In genomic region chr3:132253262-132253878, GRCh38 we compare ENCODE assay signal across 8 cellular contexts.
DNase-seq lines count a peak whose midpoint lies in the region; ATAC-seq and TF ChIP-seq lines count a peak whose summit lies in the region.

No MANE protein-coding gene starts in this region.

- H3K36me3 Mint-ChIP-seq in chondrocyte (ENCODE audit: low read depth) = no peaks in the 10 kb centered on the region

- H3K4me1 Mint-ChIP-seq in chondrocyte (ENCODE audit: low read depth) = no peaks in the 10 kb centered on the region

- H3K27me3 Mint-ChIP-seq in chondrocyte (ENCODE audit: low read depth) = peaks cover 27% of the 10 kb centered on the region

- no peak overlapping the region for H3K27ac Mint-ChIP-seq in chondrocyte (ENCODE audit: unreplicated experiment)

- POLR2A ChIA-PET in HEK293T (lab: Yijun Ruan, JAX) = no interaction called here

- peak; percentile 90 for TF ChIP-seq CTCF in chondrocyte (IDR thresholded peaks at IDR 0.05)

- H3K9me3 Mint-ChIP-seq in chondrocyte (ENCODE audit: low read depth) = no peaks in the 10 kb centered on the region

- no peak for ATAC-seq in GM19455 (IDR thresholded peaks at IDR 0.05; ENCODE audit: unreplicated experiment)

- CTCF ChIA-PET in HEK293T (lab: Yijun Ruan, JAX) = no interaction called here

- H3K4me3 Mint-ChIP-seq in chondrocyte (ENCODE audit: unreplicated experiment) = no peak overlapping the region

- DNase-seq in NCI-H748 (lab: John Stamatoyannopoulos, UW; ENCODE audit: unreplicated experiment) = peak; percentile 36
- no peak for DNase-seq in NCI-H748 treated with DMSO at 0.1 percent for 48 hours (lab: John Stamatoyannopoulos, UW)
- DNase-seq in HEK293T (ENCODE audit: extremely low spot score) = peak; percentile 61
- peak; percentile 26 for DNase-seq in NCI-H82 treated with DMSO at 0.1 percent for 48 hours (lab: John Stamatoyannopoulos, UW; ENCODE audit: unreplicated experiment)
- no peak for DNase-seq in chondrocyte (ENCODE audit: low spot score)
- DNase-seq in lung microvascular endothelial cell (ENCODE audit: low read depth in 2 of 2) = peak; percentile 66 to 68
- no peak for DNase-seq in NCI-H524 treated with DMSO at 0.1 percent for 48 hours (lab: John Stamatoyannopoulos, UW)

TF ChIP-seq in HEK293T, 16 proteins besides CTCF, POLR2A, EP300 and RAD21:
- TF ChIP-seq SUZ12 (IDR thresholded peaks at IDR 0.05) = no peak
- TF ChIP-seq ELF4 (IDR thresholded peaks at IDR 0.05) = no peak
- no peak for TF ChIP-seq NFRKB (IDR thresholded peaks at IDR 0.05)

Comparison
In these comparisons a context has a peak if more than half of its experiments do, and no peak if none do; other contexts are left out.
1. DNase-seq: peak in NCI-H748 (single experiment), HEK293T (single experiment), NCI-H82 treated with DMSO at 0.1 percent for 48 hours (single experiment) and lung microvascular endothelial cell (2 of 2); none in NCI-H748 treated with DMSO at 0.1 percent for 48 hours (single experiment), chondrocyte (single experiment) and NCI-H524 treated with DMSO at 0.1 percent for 48 hours (single experiment).